In the genomic region with DNA sequence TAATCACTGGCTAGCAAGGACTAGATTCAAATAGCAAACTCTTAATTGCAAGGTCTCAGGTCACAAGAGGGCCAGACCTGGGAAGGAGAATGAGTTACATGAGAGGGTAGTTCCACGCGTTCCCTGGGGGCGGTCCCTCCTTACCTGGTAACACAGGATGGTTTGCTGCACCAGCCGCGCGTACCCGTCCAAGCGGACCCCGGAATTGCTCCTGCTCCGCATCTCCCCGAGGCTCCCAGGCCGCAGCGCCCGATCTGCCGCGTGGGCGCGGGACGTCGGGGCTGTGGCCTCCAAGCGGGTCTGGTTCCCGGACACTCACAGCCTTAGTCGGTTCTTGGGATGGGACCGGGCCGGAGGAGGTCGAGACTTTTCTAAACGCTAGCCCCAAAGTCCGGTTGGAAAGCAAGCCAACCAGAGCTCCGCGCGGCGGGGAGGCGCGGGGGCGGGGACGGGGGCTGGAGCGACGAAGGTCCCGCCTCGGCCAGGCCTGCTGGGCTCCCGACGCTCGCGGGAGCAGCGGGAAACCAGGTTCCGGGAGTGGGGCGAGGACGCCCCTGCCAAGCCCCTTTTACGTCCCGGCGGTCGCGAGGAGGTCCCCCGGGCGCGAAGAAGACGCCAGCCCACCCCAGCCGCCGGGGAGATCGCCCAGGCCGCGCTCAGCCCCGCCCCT, we compare ENCODE assay signal across 8 cellular contexts. TPM values are rescaled to one million over a fixed set of nuclear protein-coding genes. Genes with fewer than 3 reads are reported as not detected.
DNase-seq lines count a peak whose midpoint lies in the region; ATAC-seq and TF ChIP-seq lines count a peak whose summit lies in the region.

A gene with protein sequence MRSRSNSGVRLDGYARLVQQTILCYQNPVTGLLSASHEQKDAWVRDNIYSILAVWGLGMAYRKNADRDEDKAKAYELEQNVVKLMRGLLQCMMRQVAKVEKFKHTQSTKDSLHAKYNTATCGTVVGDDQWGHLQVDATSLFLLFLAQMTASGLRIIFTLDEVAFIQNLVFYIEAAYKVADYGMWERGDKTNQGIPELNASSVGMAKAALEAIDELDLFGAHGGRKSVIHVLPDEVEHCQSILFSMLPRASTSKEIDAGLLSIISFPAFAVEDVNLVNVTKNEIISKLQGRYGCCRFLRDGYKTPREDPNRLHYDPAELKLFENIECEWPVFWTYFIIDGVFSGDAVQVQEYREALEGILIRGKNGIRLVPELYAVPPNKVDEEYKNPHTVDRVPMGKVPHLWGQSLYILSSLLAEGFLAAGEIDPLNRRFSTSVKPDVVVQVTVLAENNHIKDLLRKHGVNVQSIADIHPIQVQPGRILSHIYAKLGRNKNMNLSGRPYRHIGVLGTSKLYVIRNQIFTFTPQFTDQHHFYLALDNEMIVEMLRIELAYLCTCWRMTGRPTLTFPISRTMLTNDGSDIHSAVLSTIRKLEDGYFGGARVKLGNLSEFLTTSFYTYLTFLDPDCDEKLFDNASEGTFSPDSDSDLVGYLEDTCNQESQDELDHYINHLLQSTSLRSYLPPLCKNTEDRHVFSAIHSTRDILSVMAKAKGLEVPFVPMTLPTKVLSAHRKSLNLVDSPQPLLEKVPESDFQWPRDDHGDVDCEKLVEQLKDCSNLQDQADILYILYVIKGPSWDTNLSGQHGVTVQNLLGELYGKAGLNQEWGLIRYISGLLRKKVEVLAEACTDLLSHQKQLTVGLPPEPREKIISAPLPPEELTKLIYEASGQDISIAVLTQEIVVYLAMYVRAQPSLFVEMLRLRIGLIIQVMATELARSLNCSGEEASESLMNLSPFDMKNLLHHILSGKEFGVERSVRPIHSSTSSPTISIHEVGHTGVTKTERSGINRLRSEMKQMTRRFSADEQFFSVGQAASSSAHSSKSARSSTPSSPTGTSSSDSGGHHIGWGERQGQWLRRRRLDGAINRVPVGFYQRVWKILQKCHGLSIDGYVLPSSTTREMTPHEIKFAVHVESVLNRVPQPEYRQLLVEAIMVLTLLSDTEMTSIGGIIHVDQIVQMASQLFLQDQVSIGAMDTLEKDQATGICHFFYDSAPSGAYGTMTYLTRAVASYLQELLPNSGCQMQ (minus strand): TSS at position 404 of the 670 bp plus-strand sequence. CDS start 182 bp downstream, at position 222.

- intact Hi-C loops in activated B cell treated with CpG ODN at 0.5 μM for 24 hours (cut with micrococcal nuclease) = loop anchor here (1.0 to 5.0 kb wide), 7 partner anchors 98 to 1247 kb away; partner anchors contain the start of genes BCLAF3, CDKL5, PDHA1 and SCML1

- TF ChIP-seq CTCF in activated B cell treated with CpG ODN at 0.5 μM for 24 hours (IDR thresholded peaks at IDR 0.05) = no peak

- ATAC-seq in GM21529 (IDR thresholded peaks at IDR 0.05; ENCODE audit: unreplicated experiment) (peak; percentile 46), activated B cell treated with CpG ODN at 0.5 μM for 24 hours (ENCODE audit: low read depth) (peak; percentile 23), memory B cell (ENCODE audit: low read depth) (peak; percentile 18)

- POLR2A ChIA-PET in activated B cell treated with CpG ODN at 0.5 μM for 24 hours (lab: Charles Lee) = no interaction called here

- H3K4me3 Mint-ChIP-seq in activated B cell treated with CpG ODN at 0.5 μM for 24 hours = peak within 1 kb of the TSS; percentile 87
- H3K4me3 Mint-ChIP-seq in memory B cell = peak within 1 kb of the TSS; percentile 88

- H3K4me1 Mint-ChIP-seq in activated B cell treated with CpG ODN at 0.5 μM for 24 hours (peaks cover 15% of the 10 kb centered on the region), memory B cell (peaks cover 7% of the 10 kb centered on the region)

- CTCF ChIA-PET in activated B cell treated with CpG ODN at 0.5 μM for 24 hours (lab: Charles Lee) = no interaction called here

- DNase-seq in GM03348 (ENCODE audit: low spot score) = peak; percentile 79
- peak; percentile 24 for DNase-seq in HuH-7 (ENCODE audit: low spot score)
- no peak for DNase-seq in activated B cell treated with CpG ODN at 0.5 μM for 24 hours
- peak; percentile 46 for DNase-seq in effector CD8-positive, alpha-beta T cell (lab: John Stamatoyannopoulos, UW)
- no peak for DNase-seq in memory B cell (ENCODE audit: low spot score in 2 of 2)
- peak; percentile 0 to 9 for DNase-seq in stimulated activated CD8-positive, alpha-beta memory T cell treated with anti-CD3 and anti-CD28 coated beads, Interleukin-2, amount 100 ng/mL, for 1 hour (ENCODE audit: low read depth in 2 of 2)
- no peak for DNase-seq in GM19240 (ENCODE audit: insufficient read length, low spot score)

- H3K36me3 Mint-ChIP-seq in activated B cell treated with CpG ODN at 0.5 μM for 24 hours (ENCODE audit: low read depth) (no peaks in the 10 kb centered on the region), memory B cell (no peaks in the 10 kb centered on the region)

- H3K9me3 Mint-ChIP-seq in activated B cell treated with CpG ODN at 0.5 μM for 24 hours (no peaks in the 10 kb centered on the region), memory B cell (no peaks in the 10 kb centered on the region)

- peak within 1 kb of the TSS; percentile 89 for H3K27ac Mint-ChIP-seq in activated B cell treated with CpG ODN at 0.5 μM for 24 hours
- H3K27ac Mint-ChIP-seq in memory B cell = peak within 1 kb of the TSS; percentile 95

- H3K27me3 Mint-ChIP-seq in activated B cell treated with CpG ODN at 0.5 μM for 24 hours = no peaks in the 10 kb centered on the region
- H3K27me3 Mint-ChIP-seq in memory B cell = no peaks in the 10 kb centered on the region

RNA-seq across cellular contexts. Expression of the gene that starts here (rescaled TPM):
- total RNA-seq in activated B cell treated with CpG ODN at 0.5 μM for 24 hours = 36.1 and 41.9 TPM in 2 replicates

Comparison
In these comparisons a context has a peak if more than half of its experiments do, and no peak if none do; other contexts are left out.
1. DNase-seq: peak in GM03348 (single experiment), HuH-7 (single experiment), effector CD8-positive, alpha-beta T cell (single experiment) and stimulated activated CD8-positive, alpha-beta memory T cell treated with anti-CD3 and anti-CD28 coated beads, Interleukin-2, amount 100 ng/mL, for 1 hour (2 of 2); none in activated B cell treated with CpG ODN at 0.5 μM for 24 hours (single experiment), memory B cell (0 of 2) and GM19240 (single experiment).
2. Peak in every context shown above with its lines, with median percentiles within 50 percentile points of each other: ATAC-seq.